Comparison of ENCODE assay signal across 8 cellular contexts in genomic region chr12:104219908-104220404, GRCh38. TPM values are rescaled to one million over a fixed set of nuclear protein-coding genes. Genes with fewer than 3 reads are reported as not detected.
DNase-seq lines count a peak whose midpoint lies in the region; ATAC-seq and TF ChIP-seq lines count a peak whose summit lies in the region.

No MANE protein-coding gene starts in this region.

- H3K9me2 ChIP-seq in PC-9 (ENCODE audit: insufficient read depth): no peaks in the 10 kb centered on the region

- no peaks in the 10 kb centered on the region for H3K36me3 Mint-ChIP-seq in activated T-cell treated with anti-CD3 and anti-CD28 coated beads, Interleukin-2, amount 50 U/mL, for 24 hours (ENCODE audit: low read depth)

- peak overlapping the region; percentile 88 for H3K27ac Mint-ChIP-seq in activated T-cell treated with anti-CD3 and anti-CD28 coated beads, Interleukin-2, amount 50 U/mL, for 24 hours

- no peaks in the 10 kb centered on the region for H3K27me3 Mint-ChIP-seq in activated T-cell treated with anti-CD3 and anti-CD28 coated beads, Interleukin-2, amount 50 U/mL, for 24 hours

- peaks cover 57% of the 10 kb centered on the region for H3K4me1 Mint-ChIP-seq in activated T-cell treated with anti-CD3 and anti-CD28 coated beads, Interleukin-2, amount 50 U/mL, for 24 hours (ENCODE audit: low read depth)

- no peak for ATAC-seq in HG03439 (IDR thresholded peaks at IDR 0.05; ENCODE audit: unreplicated experiment)
- ATAC-seq in HG03196 (IDR thresholded peaks at IDR 0.05; ENCODE audit: unreplicated experiment): no peak

- no peak for TF ChIP-seq POLR2A in spleen (IDR thresholded peaks at IDR 0.05)

- H3K27ac ChIP-seq in PC-9 (peak overlapping the region; percentile 99), spleen (peak overlapping the region in 7 of 8 donors; percentile 62 to 84 (median 77))

- BruUV-seq in PC-9 (replicated peaks; lab: Mats Ljungman, UMichigan): TSS peak; percentile 2

- no peaks in the 10 kb centered on the region for H4K20me1 ChIP-seq in PC-9 (ENCODE audit: insufficient read depth)

- WGBS in spleen, 5 donors: 28 to 41% (median 33%) methylated on average over 4 of the region's 4 CpGs

- CTCF ChIA-PET in PC-9 (lab: Charles Lee): interaction anchor here (0.6 kb wide), 2 partner anchors 57 to 67 kb away, joined by 3 read pairs; no protein-coding TSS in a partner anchor

- intact Hi-C loops in PC-9 (cut with micrococcal nuclease; ENCODE audit: unreplicated experiment) (loop anchor here (1.0 to 10.0 kb wide), 5 partner anchors 37 to 135 kb away; no protein-coding TSS in a partner anchor), spleen (cut with DNase I; ENCODE audit: low total_unique reads) (loop anchor here (5.0 to 10.0 kb wide), 2 partner anchors 65 to 137 kb away; no protein-coding TSS in a partner anchor)

- peak overlapping the region; percentile 38; the same call in 1 of the 2 replicates for H3K4me3 ChIP-seq in PC-9
- peak overlapping the region; percentile 25 for H3K4me3 ChIP-seq in fibroblast of villous mesenchyme (ENCODE audit: low read depth, low read length)
- no peak overlapping the region for H3K4me3 ChIP-seq in spleen

- peak overlapping the region; percentile 95 for H3K4me2 ChIP-seq in PC-9

- DNase-seq in H4 (ENCODE audit: low spot score) (peak; percentile 90), PC-9 (peak; percentile 84 to 98), fibroblast of villous mesenchyme (ENCODE audit: low read depth) (peak; percentile 74), spleen (no peak), occipital lobe (lab: John Stamatoyannopoulos, UW) (no peak)
- peak; percentile 62 for DNase-seq in activated T-cell treated with anti-CD3 and anti-CD28 coated beads, Interleukin-2, amount 50 U/mL, for 24 hours

- peaks cover 65% of the 10 kb centered on the region for H3F3A ChIP-seq in PC-9 (ENCODE audit: insufficient read depth, low read depth)

- H3K4me1 ChIP-seq in PC-9 (replicated peaks; ENCODE audit: insufficient read depth) (peaks cover 78% of the 10 kb centered on the region), spleen (peaks cover 13 to 41% (median 28%) of the 10 kb centered on the region in 6 donors)

- TF ChIP-seq CTCF in PC-9 (conservative IDR thresholded peaks at IDR 0.05) (no peak), fibroblast of villous mesenchyme (IDR thresholded peaks at IDR 0.05; ENCODE audit: insufficient read depth, low read depth, low read length) (no peak), spleen (IDR thresholded peaks at IDR 0.05 in 8 of 11, conservative IDR thresholded peaks at IDR 0.05 in 3 of 11) (no peak)

- H3K9me3 ChIP-seq in PC-9 (ENCODE audit: insufficient read depth, low read depth) (no peaks in the 10 kb centered on the region), spleen (no peaks in the 10 kb centered on the region)

- peaks cover 67% of the 10 kb centered on the region for H3K79me2 ChIP-seq in PC-9 (ENCODE audit: low read depth)

- H3K9me3 Mint-ChIP-seq in activated T-cell treated with anti-CD3 and anti-CD28 coated beads, Interleukin-2, amount 50 U/mL, for 24 hours: peaks cover 3% of the 10 kb centered on the region

- H3K27me3 ChIP-seq in PC-9 (ENCODE audit: insufficient read depth, low read depth) (no peaks in the 10 kb centered on the region), spleen (replicated peaks in 1 of 7) (peaks cover 0 to 7% (median 0%) of the 10 kb centered on the region in 7 donors)

- H3K36me3 ChIP-seq in PC-9 (ENCODE audit: low read depth) (no peaks in the 10 kb centered on the region), spleen (no peaks in the 10 kb centered on the region)

- POLR2A ChIA-PET in PC-9 (lab: Charles Lee; ENCODE audit: unreplicated experiment): interaction anchor here (0.6 to 2.4 kb wide), 11 partner anchors 9 to 139 kb away, joined by 3 to 94 read pairs (median 7); partner anchors contain the start of gene EID3

- H2AFZ ChIP-seq in PC-9: no peak overlapping the region

- H3K4me3 Mint-ChIP-seq in activated T-cell treated with anti-CD3 and anti-CD28 coated beads, Interleukin-2, amount 50 U/mL, for 24 hours: no peak overlapping the region

RNA-seq across cellular contexts. Expression of gene TXNRD1, which starts 4.4 kb away (rescaled TPM):
- 678 and 701 TPM in 2 replicates for total RNA-seq in H4 (2014; rRNA removed; shearing (Covaris generic))
- total RNA-seq in PC-9 (2021) (1,205 and 1,250 TPM in 2 replicates), fibroblast of villous mesenchyme (352 and 747 TPM in 2 replicates), spleen (100 to 1,000 TPM in 1 of 7 donors, 10 to 100 TPM in 6; 45.8 to 107 (median 81.6) TPM), occipital lobe (102 TPM)
- polyA plus RNA-seq in spleen: 10 to 100 TPM; 13.7 to 36.7 (median 24.3) TPM

Comparison
In these comparisons a context has a peak if more than half of its experiments do, and no peak if none do; other contexts are left out.
1. DNase-seq: peak in H4 (single experiment), PC-9 (2 of 2), activated T-cell treated with anti-CD3 and anti-CD28 coated beads, Interleukin-2, amount 50 U/mL, for 24 hours (single experiment) and fibroblast of villous mesenchyme (single experiment); none in spleen (single experiment) and occipital lobe (single experiment).
2. H3K4me3 ChIP-seq: peak in PC-9 (single experiment) and fibroblast of villous mesenchyme (single experiment); none in spleen (0 of 8).